ENCODE assay signal across 2 cellular contexts in the genomic region with DNA sequence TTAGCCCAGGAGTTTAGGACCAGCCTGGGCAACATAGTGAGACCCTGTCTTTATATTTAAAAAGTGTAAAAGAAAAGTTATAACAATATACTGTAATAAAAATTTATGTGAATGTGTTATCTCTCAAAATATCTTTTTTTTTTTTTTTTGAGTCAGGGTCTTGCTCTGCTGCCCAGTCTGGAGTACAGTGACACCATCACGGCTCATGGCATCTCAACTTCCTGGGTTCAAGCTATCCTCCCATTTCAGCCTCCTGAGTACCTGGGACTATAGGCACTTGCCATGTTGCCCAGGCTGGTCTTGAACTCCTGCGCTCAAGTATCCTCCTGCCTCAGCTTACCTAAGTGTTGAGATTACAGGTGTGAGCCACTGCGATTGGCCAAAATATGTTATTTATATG.
A peak's percentile ranks its signal among the peaks of the same experiment; 100 is the strongest.
TF ChIP-seq lines count a peak whose summit lies in the region.

No MANE protein-coding gene starts in this region.

TF ChIP-seq in HEK293, 187 proteins besides CTCF, POLR2A, EP300 and RAD21:
- 0 out of 2 replicates have a peak, but pooled peaks have one; percentile 69 for TF ChIP-seq ZNF121 (tag by site-specific recombination; IDR thresholded peaks at IDR 0.05)
- no peak for TF ChIP-seq ZNF214 (tag by site-specific recombination; IDR thresholded peaks at IDR 0.05; ENCODE audit: borderline replicate concordance)

TF ChIP-seq in GM23338, 12 proteins besides CTCF, POLR2A, EP300 and RAD21:
- TF ChIP-seq, protein P1, sequence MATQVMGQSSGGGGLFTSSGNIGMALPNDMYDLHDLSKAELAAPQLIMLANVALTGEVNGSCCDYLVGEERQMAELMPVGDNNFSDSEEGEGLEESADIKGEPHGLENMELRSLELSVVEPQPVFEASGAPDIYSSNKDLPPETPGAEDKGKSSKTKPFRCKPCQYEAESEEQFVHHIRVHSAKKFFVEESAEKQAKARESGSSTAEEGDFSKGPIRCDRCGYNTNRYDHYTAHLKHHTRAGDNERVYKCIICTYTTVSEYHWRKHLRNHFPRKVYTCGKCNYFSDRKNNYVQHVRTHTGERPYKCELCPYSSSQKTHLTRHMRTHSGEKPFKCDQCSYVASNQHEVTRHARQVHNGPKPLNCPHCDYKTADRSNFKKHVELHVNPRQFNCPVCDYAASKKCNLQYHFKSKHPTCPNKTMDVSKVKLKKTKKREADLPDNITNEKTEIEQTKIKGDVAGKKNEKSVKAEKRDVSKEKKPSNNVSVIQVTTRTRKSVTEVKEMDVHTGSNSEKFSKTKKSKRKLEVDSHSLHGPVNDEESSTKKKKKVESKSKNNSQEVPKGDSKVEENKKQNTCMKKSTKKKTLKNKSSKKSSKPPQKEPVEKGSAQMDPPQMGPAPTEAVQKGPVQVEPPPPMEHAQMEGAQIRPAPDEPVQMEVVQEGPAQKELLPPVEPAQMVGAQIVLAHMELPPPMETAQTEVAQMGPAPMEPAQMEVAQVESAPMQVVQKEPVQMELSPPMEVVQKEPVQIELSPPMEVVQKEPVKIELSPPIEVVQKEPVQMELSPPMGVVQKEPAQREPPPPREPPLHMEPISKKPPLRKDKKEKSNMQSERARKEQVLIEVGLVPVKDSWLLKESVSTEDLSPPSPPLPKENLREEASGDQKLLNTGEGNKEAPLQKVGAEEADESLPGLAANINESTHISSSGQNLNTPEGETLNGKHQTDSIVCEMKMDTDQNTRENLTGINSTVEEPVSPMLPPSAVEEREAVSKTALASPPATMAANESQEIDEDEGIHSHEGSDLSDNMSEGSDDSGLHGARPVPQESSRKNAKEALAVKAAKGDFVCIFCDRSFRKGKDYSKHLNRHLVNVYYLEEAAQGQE (IDR thresholded peaks at IDR 0.05; ENCODE audit: unreplicated experiment) = no peak
- TF ChIP-seq CREB1 (CRISPR knock-in tag; IDR thresholded peaks at IDR 0.05; ENCODE audit: low read depth) = no peak
- TF ChIP-seq ZNF114 (CRISPR knock-in tag; IDR thresholded peaks at IDR 0.05) = no peak
- no peak for TF ChIP-seq EZH2phosphoT487 (IDR thresholded peaks at IDR 0.05; ENCODE audit: unreplicated experiment)
- no peak for TF ChIP-seq POLR2AphosphoS5 (IDR thresholded peaks at IDR 0.05; ENCODE audit: low read depth)
- TF ChIP-seq, protein P2, sequence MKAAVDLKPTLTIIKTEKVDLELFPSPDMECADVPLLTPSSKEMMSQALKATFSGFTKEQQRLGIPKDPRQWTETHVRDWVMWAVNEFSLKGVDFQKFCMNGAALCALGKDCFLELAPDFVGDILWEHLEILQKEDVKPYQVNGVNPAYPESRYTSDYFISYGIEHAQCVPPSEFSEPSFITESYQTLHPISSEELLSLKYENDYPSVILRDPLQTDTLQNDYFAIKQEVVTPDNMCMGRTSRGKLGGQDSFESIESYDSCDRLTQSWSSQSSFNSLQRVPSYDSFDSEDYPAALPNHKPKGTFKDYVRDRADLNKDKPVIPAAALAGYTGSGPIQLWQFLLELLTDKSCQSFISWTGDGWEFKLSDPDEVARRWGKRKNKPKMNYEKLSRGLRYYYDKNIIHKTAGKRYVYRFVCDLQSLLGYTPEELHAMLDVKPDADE (IDR thresholded peaks at IDR 0.05) = no peak
- no peak for TF ChIP-seq JUNB (IDR thresholded peaks at IDR 0.05; ENCODE audit: unreplicated experiment)
- no peak for TF ChIP-seq NANOG (IDR thresholded peaks at IDR 0.05; ENCODE audit: borderline replicate concordance)
- TF ChIP-seq EZH2 (IDR thresholded peaks at IDR 0.05; ENCODE audit: low read depth, unreplicated experiment) = no peak
- TF ChIP-seq STAT1 (IDR thresholded peaks at IDR 0.05; ENCODE audit: unreplicated experiment) = no peak
- TF ChIP-seq ZNF331 (CRISPR knock-in tag; IDR thresholded peaks at IDR 0.05; ENCODE audit: low read depth) = no peak
TF ChIP-seq in GM23338: peak in this region for 0.
